19 cellular contexts compared by ENCODE assay signal in genomic region chr12:116213885-116214527, GRCh38.
"Had no signal": no experiment of that assay in that cellular context is flagged by ENCODE, and none has a peak within 500 bp of the region (broad histone marks: within the 10 kb centered on the region; RNA-seq: fewer than 3 reads in every experiment).

No MANE protein-coding gene starts in this region.

- DNase-seq: activated CD4-positive, alpha-beta memory T cell treated with anti-CD3 and anti-CD28 coated beads for 36 hours; activated CD4-positive, alpha-beta T cell treated with anti-CD3 and anti-CD28 coated beads for 1 hour; activated CD8-positive, alpha-beta memory T cell treated with anti-CD3 and anti-CD28 coated beads, Interleukin-2, amount 10 ng/mL, durations not matched to agents 7 days and 5 days; activated T-cell treated with anti-CD3 and anti-CD28 coated beads, Interleukin-2, amount 50 U/mL, for 1 hour; central memory CD4-positive, alpha-beta T cell; cortex of kidney; effector memory CD4-positive, alpha-beta T cell; foreskin melanocyte; left colon; midbrain; sigmoid colon; spleen; stimulated activated naive CD8-positive, alpha-beta T cell treated with anti-CD3 and anti-CD28 coated beads, Interleukin-15, amount 100 ng/mL, for 72 hours; T-helper 1 cell; upper lobe of right lung had no signal

- H2AFZ ChIP-seq: parathyroid adenoma had no signal

- H3K9me3 Mint-ChIP-seq: activated CD4-positive, alpha-beta memory T cell treated with anti-CD3 and anti-CD28 coated beads for 36 hours; activated naive CD4-positive, alpha-beta T cell treated with anti-CD3 and anti-CD28 coated beads, Interleukin-2, amount 50 U/mL, for 72 hours; activated T-helper 2 cell treated with anti-CD3 and anti-CD28 coated beads, Interferon-gamma antibody, Interleukin-2, Interleukin-4, amounts not matched to agents 10 μg/mL and 5 μg/mL and 100 μg/mL, durations not matched to agents 14 hours and 24 hours and 36 hours; stimulated activated naive CD8-positive, alpha-beta T cell treated with anti-CD3 and anti-CD28 coated beads, Interleukin-15, amount 100 ng/mL, for 72 hours had no signal

- H3K9me3 ChIP-seq: sigmoid colon, spleen, upper lobe of right lung had no signal

- H3K27ac ChIP-seq: parathyroid adenoma, sigmoid colon, spleen, upper lobe of right lung had no signal

- H3K27me3 Mint-ChIP-seq: activated CD4-positive, alpha-beta memory T cell treated with anti-CD3 and anti-CD28 coated beads for 36 hours; activated CD8-positive, alpha-beta memory T cell treated with anti-CD3 and anti-CD28 coated beads, Interleukin-2, amount 10 ng/mL, durations not matched to agents 7 days and 5 days; stimulated activated naive CD8-positive, alpha-beta T cell treated with anti-CD3 and anti-CD28 coated beads, Interleukin-15, amount 100 ng/mL, for 72 hours had no signal

- H3K36me3 ChIP-seq: sigmoid colon, spleen, upper lobe of right lung had no signal

- ATAC-seq: activated CD8-positive, alpha-beta memory T cell treated with anti-CD3 and anti-CD28 coated beads, Interleukin-2, amount 10 ng/mL, durations not matched to agents 7 days and 5 days; activated naive CD4-positive, alpha-beta T cell treated with anti-CD3 and anti-CD28 coated beads, Interleukin-2, amount 50 U/mL, for 72 hours; left colon; stimulated activated naive CD8-positive, alpha-beta T cell treated with anti-CD3 and anti-CD28 coated beads, Interleukin-15, amount 100 ng/mL, for 72 hours; upper lobe of right lung had no signal

- H3K4me3 Mint-ChIP-seq: activated CD4-positive, alpha-beta memory T cell treated with anti-CD3 and anti-CD28 coated beads for 36 hours; activated CD8-positive, alpha-beta memory T cell treated with anti-CD3 and anti-CD28 coated beads, Interleukin-2, amount 10 ng/mL, durations not matched to agents 7 days and 5 days; stimulated activated naive CD8-positive, alpha-beta T cell treated with anti-CD3 and anti-CD28 coated beads, Interleukin-15, amount 100 ng/mL, for 72 hours had no signal

- H3K36me3 Mint-ChIP-seq: activated CD4-positive, alpha-beta memory T cell treated with anti-CD3 and anti-CD28 coated beads for 36 hours; activated naive CD4-positive, alpha-beta T cell treated with anti-CD3 and anti-CD28 coated beads, Interleukin-2, amount 50 U/mL, for 72 hours had no signal

- H3K27ac Mint-ChIP-seq: activated CD4-positive, alpha-beta memory T cell treated with anti-CD3 and anti-CD28 coated beads for 36 hours; activated CD8-positive, alpha-beta memory T cell treated with anti-CD3 and anti-CD28 coated beads, Interleukin-2, amount 10 ng/mL, durations not matched to agents 7 days and 5 days; activated naive CD4-positive, alpha-beta T cell treated with anti-CD3 and anti-CD28 coated beads, Interleukin-2, amount 50 U/mL, for 72 hours; activated T-helper 2 cell treated with anti-CD3 and anti-CD28 coated beads, Interferon-gamma antibody, Interleukin-2, Interleukin-4, amounts not matched to agents 10 μg/mL and 5 μg/mL and 100 μg/mL, durations not matched to agents 14 hours and 24 hours and 36 hours; stimulated activated naive CD8-positive, alpha-beta T cell treated with anti-CD3 and anti-CD28 coated beads, Interleukin-15, amount 100 ng/mL, for 72 hours had no signal

- H3K27me3 ChIP-seq: sigmoid colon, spleen, upper lobe of right lung had no signal

- H3K4me3 ChIP-seq: lung, sigmoid colon, spleen, upper lobe of right lung had no signal

- H3K9ac ChIP-seq: parathyroid adenoma had no signal
